ENCODE assay signal across 1 cellular context in genomic region chr9:89225587-89225986, GRCh38.
TF ChIP-seq lines count a peak whose summit lies in the region.

No MANE protein-coding gene starts in this region.

TF ChIP-seq in IMR-90, 13 proteins besides CTCF, POLR2A, EP300 and RAD21 (continued from another document):
- TF ChIP-seq USF2 (IDR thresholded peaks at IDR 0.05; ENCODE audit: low read depth, low read length): no peak
- TF ChIP-seq CHD1 (IDR thresholded peaks at IDR 0.05; ENCODE audit: low read depth, low read length): no peak
- no peak for TF ChIP-seq FOS (IDR thresholded peaks at IDR 0.05; ENCODE audit: low read depth, low read length)
- no peak for TF ChIP-seq MAFK (IDR thresholded peaks at IDR 0.05; ENCODE audit: low read depth, low read length)
- TF ChIP-seq ELK1 (IDR thresholded peaks at IDR 0.05; ENCODE audit: borderline replicate concordance, low read depth, low read length): no peak
- TF ChIP-seq MXI1 (IDR thresholded peaks at IDR 0.05; ENCODE audit: borderline replicate concordance, low read depth, low read length): no peak
- no peak for TF ChIP-seq NFE2L2 (IDR thresholded peaks at IDR 0.05; ENCODE audit: low read depth, low read length)
- no peak for TF ChIP-seq BHLHE40 (IDR thresholded peaks at IDR 0.05; ENCODE audit: low read depth, low read length)
- TF ChIP-seq CEBPB (IDR thresholded peaks at IDR 0.05; ENCODE audit: low read depth, low read length): no peak
- TF ChIP-seq MAZ (IDR thresholded peaks at IDR 0.05; ENCODE audit: borderline replicate concordance, low read depth, low read length): no peak
- no peak for TF ChIP-seq RCOR1 (IDR thresholded peaks at IDR 0.05; ENCODE audit: insufficient replicate concordance, low read length)
- no peak for TF ChIP-seq RFX5 (IDR thresholded peaks at IDR 0.05; ENCODE audit: low read depth, low read length)
